ENCODE assay signal across 15 cellular contexts in the genomic region with DNA sequence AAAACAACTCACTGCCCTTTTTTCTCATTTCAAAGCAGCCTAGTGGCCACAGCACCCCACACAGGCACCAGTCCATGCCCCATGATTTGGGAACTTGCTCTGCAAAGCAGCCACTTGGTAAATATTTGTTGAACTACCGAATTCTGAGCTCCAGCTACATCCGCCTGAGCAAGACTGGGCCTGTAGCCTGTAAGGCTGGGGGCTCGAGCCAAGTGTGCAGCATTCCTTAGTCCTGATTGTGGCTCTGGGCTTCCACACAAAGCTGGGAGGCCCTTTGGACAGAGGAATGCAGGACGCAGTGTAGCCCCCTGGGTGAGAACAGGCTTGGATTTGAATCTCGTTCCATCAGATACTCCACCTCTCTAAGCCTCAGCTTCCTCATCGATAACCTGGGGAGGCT.
A peak's percentile ranks its signal among the peaks of the same experiment; 100 is the strongest.
DNase-seq lines count a peak whose midpoint lies in the region; ATAC-seq and TF ChIP-seq lines count a peak whose summit lies in the region.
"Had no signal": no experiment of that assay in that cellular context is flagged by ENCODE, and none has a peak within 500 bp of the region (broad histone marks: within the 10 kb centered on the region; RNA-seq: fewer than 3 reads in every experiment).

No MANE protein-coding gene starts in this region.

- TF ChIP-seq CTCF in ascending aorta (IDR thresholded peaks at IDR 0.05) = no peak
- no peak for TF ChIP-seq CTCF in fibroblast of pulmonary artery (IDR thresholded peaks at IDR 0.05; ENCODE audit: low read length, missing control alignments)
- TF ChIP-seq CTCF in ovary (IDR thresholded peaks at IDR 0.05) = no peak
- no peak for TF ChIP-seq CTCF in uterus (IDR thresholded peaks at IDR 0.05)

- H3K9me3 ChIP-seq in ascending aorta (no peaks in the 10 kb centered on the region), ovary (no peaks in the 10 kb centered on the region), uterus (no peaks in the 10 kb centered on the region)

- H3K27me3 ChIP-seq in ascending aorta = no peaks in the 10 kb centered on the region
- no peaks in the 10 kb centered on the region for H3K27me3 ChIP-seq in ovary
- no peaks in the 10 kb centered on the region for H3K27me3 ChIP-seq in uterus

- WGBS in ovary, 3 donors = 10 to 20% (median 14%) methylated on average over 6 of the region's 6 CpGs

- H3K36me3 ChIP-seq in ascending aorta (peaks cover 27 to 33% of the 10 kb centered on the region in 2 donors), ovary (no peaks in the 10 kb centered on the region), uterus (no peaks in the 10 kb centered on the region)

- intact Hi-C loops in ascending aorta (cut with DNase I) (loop anchor here (5.0 kb wide), 1 partner anchor 116 kb away; a partner anchor contains a TSS), ovary (cut with DNase I) (no loop called here), uterus (cut with DNase I; ENCODE audit: low total_unique reads) (no loop called here)

- no peak for TF ChIP-seq EP300 in ovary (IDR thresholded peaks at IDR 0.05)

- peaks cover 0 to 16% of the 10 kb centered on the region in 2 donors for H3K4me1 ChIP-seq in ascending aorta
- H3K4me1 ChIP-seq in ovary (ENCODE audit: insufficient read depth) = peaks cover 7% of the 10 kb centered on the region
- no peaks in the 10 kb centered on the region for H3K4me1 ChIP-seq in uterus

- H3K4me3 ChIP-seq in ascending aorta (no peak overlapping the region), fibroblast of pulmonary artery (replicated peaks; ENCODE audit: low read depth, low read length) (no peak overlapping the region), ovary (no peak overlapping the region), uterus (no peak overlapping the region)
- H3K4me3 ChIP-seq: GM12878 had no signal

- TF ChIP-seq POLR2A in ovary (IDR thresholded peaks at IDR 0.05) = no peak
- TF ChIP-seq POLR2A in uterus (IDR thresholded peaks at IDR 0.05) = no peak

- DNase-seq in ascending aorta (ENCODE audit: low spot score in 2 of 2) (peak; percentile 40 to 85), fibroblast of pulmonary artery (ENCODE audit: low read depth) (peak; percentile 67), ovary (peak; percentile 53 to 77 (median 69)), uterus (peak; percentile 61 to 73), NCI-H510A treated with DMSO at 0.1 percent for 48 hours (lab: John Stamatoyannopoulos, UW) (no peak)
- no peak for DNase-seq in activated effector memory CD4-positive, alpha-beta T cell treated with Interleukin-2 at 50 U/mL for 16 hours
- DNase-seq: activated CD4-positive, alpha-beta T cell treated with anti-CD3 and anti-CD28 coated beads for 1 hour; activated T-cell treated with anti-CD3 and anti-CD28 coated beads, Interleukin-2, amount 50 U/mL, for 4 hours; DMS 273 treated with DMSO at 0.1 percent for 48 hours; H7; left colon; NCI-H1694; stimulated activated naive CD4-positive, alpha-beta T cell had no signal

- H3K27ac ChIP-seq in ascending aorta = peak overlapping the region; percentile 78 to 85
- peak overlapping the region; percentile 24 to 39 for H3K27ac ChIP-seq in ovary
- peak overlapping the region; percentile 31 to 60 for H3K27ac ChIP-seq in uterus

- ATAC-seq in GM18519 (IDR thresholded peaks at IDR 0.05; ENCODE audit: low FRiP score, unreplicated experiment) = no peak
- ATAC-seq: activated T-cell treated with anti-CD3 and anti-CD28 coated beads, Interleukin-2, amount 50 U/mL, for 4 hours; GM12878; left colon had no signal

Comparison
In these comparisons a context has a peak if more than half of its experiments do, and no peak if none do; other contexts are left out.
1. DNase-seq: peak in ascending aorta (2 of 2), fibroblast of pulmonary artery (single experiment), ovary (5 of 5) and uterus (2 of 2); none in NCI-H510A treated with DMSO at 0.1 percent for 48 hours (single experiment) and activated effector memory CD4-positive, alpha-beta T cell treated with Interleukin-2 at 50 U/mL for 16 hours (single experiment).
2. H3K27ac ChIP-seq: peak in every context shown above with its lines; median percentile 82 in ascending aorta; 46 in uterus; 32 in ovary.